1 cellular context compared by ENCODE assay signal in the genomic region with DNA sequence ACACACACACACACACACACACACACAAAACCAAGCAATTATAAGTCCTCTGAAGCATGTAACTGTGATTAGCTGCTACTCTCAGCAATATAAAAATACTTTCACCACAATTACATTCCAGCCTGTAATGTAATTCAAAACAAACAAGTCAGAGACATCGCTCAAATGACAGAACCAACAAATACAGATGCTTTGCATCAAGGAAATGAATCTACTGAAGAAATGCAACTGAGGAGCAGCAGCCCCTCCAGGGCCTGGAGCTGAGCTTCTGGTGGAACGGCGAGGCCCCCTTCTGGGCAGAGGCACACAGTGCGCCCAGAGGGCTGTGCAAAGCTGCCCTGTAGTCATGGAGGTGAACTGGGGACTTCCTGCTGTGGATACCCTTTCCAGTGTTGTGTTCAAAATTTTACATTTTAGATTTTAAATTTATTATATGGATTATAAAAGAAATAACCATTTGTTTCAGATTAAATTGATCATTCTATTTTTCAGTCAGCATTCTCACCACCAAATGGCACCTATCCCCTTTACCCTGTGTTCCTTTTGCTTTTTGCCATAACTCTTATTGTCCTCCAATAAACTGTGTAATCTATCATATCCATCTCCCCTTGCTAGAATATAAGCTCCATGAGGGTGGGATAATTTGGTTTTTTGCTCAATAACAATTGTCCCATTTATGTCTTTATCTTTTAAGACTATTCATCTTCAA.
TF ChIP-seq lines count a peak whose summit lies in the region.

No MANE protein-coding gene starts in this region.

TF ChIP-seq in HepG2, 621 proteins besides CTCF, POLR2A, EP300 and RAD21 (continued from another document and continues in another):
- TF ChIP-seq, protein P1, sequence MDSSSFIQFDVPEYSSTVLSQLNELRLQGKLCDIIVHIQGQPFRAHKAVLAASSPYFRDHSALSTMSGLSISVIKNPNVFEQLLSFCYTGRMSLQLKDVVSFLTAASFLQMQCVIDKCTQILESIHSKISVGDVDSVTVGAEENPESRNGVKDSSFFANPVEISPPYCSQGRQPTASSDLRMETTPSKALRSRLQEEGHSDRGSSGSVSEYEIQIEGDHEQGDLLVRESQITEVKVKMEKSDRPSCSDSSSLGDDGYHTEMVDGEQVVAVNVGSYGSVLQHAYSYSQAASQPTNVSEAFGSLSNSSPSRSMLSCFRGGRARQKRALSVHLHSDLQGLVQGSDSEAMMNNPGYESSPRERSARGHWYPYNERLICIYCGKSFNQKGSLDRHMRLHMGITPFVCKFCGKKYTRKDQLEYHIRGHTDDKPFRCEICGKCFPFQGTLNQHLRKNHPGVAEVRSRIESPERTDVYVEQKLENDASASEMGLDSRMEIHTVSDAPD (CRISPR knock-in tag; IDR thresholded peaks at IDR 0.05), result no peak
- TF ChIP-seq FOXO4 (CRISPR knock-in tag; conservative IDR thresholded peaks at IDR 0.05) (no peak), ZNF20 (CRISPR knock-in tag; IDR thresholded peaks at IDR 0.05) (no peak), ESRRA (CRISPR knock-in tag; IDR thresholded peaks at IDR 0.05; ENCODE audit: low read depth) (no peak), YEATS2 (CRISPR knock-in tag; IDR thresholded peaks at IDR 0.05; ENCODE audit: borderline replicate concordance) (peak; percentile 40; the same call in 1 of the 2 replicates), ATF7 (IDR thresholded peaks at IDR 0.05) (no peak), ATF7 (CRISPR knock-in tag; IDR thresholded peaks at IDR 0.05) (no peak), MED1 (CRISPR knock-in tag; IDR thresholded peaks at IDR 0.05) (no peak), SKI (IDR thresholded peaks at IDR 0.05; ENCODE audit: partially characterized antibody) (no peak), KLF13 (CRISPR knock-in tag; IDR thresholded peaks at IDR 0.05) (no peak), ELF3 (CRISPR knock-in tag; IDR thresholded peaks at IDR 0.05) (peak; percentile 67; the same call in 1 of the 2 replicates), POLR2AphosphoS5 (IDR thresholded peaks at IDR 0.05; ENCODE audit: low read depth, low read length) (no peak), TOE1 (CRISPR knock-in tag; IDR thresholded peaks at IDR 0.05) (0 out of 2 replicates have a peak, but pooled peaks have one; percentile 81), ZFP41 (CRISPR knock-in tag; IDR thresholded peaks at IDR 0.05; ENCODE audit: borderline replicate concordance) (no peak), MAFG (CRISPR knock-in tag; IDR thresholded peaks at IDR 0.05) (no peak), HCFC1 (IDR thresholded peaks at IDR 0.05; ENCODE audit: low read depth, low read length) (no peak), SCMH1 (CRISPR knock-in tag; IDR thresholded peaks at IDR 0.05; ENCODE audit: borderline replicate concordance) (no peak), SP140L (CRISPR knock-in tag; IDR thresholded peaks at IDR 0.05; ENCODE audit: borderline replicate concordance) (no peak), ZNF83 (CRISPR knock-in tag; IDR thresholded peaks at IDR 0.05; ENCODE audit: borderline replicate concordance) (no peak), ZNF33B (CRISPR knock-in tag; IDR thresholded peaks at IDR 0.05) (peak; percentile 50; the same call in 1 of the 2 replicates), TARDBP (CRISPR knock-in tag; IDR thresholded peaks at IDR 0.05) (no peak), ATF2 (CRISPR knock-in tag; IDR thresholded peaks at IDR 0.05) (0 out of 2 replicates have a peak, but pooled peaks have one; percentile 35), RAD51 (IDR thresholded peaks at IDR 0.05; ENCODE audit: borderline replicate concordance) (no peak), ZFY (CRISPR knock-in tag; IDR thresholded peaks at IDR 0.05) (no peak), MZF1 (CRISPR knock-in tag; IDR thresholded peaks at IDR 0.05; ENCODE audit: borderline replicate concordance) (no peak), MAZ (IDR thresholded peaks at IDR 0.05; ENCODE audit: borderline replicate concordance, low read depth, low read length) (peak; percentile 75; the same call in 1 of the 2 replicates), MAZ (CRISPR knock-in tag; IDR thresholded peaks at IDR 0.05; ENCODE audit: low read depth) (peak; percentile 69), SSRP1 (CRISPR knock-in tag; IDR thresholded peaks at IDR 0.05) (peak; percentile 79; the same call in 1 of the 2 replicates), SMAD3 (CRISPR knock-in tag; IDR thresholded peaks at IDR 0.05) (peak; percentile 66; the same call in 1 of the 2 replicates)
- TF ChIP-seq, protein P2, sequence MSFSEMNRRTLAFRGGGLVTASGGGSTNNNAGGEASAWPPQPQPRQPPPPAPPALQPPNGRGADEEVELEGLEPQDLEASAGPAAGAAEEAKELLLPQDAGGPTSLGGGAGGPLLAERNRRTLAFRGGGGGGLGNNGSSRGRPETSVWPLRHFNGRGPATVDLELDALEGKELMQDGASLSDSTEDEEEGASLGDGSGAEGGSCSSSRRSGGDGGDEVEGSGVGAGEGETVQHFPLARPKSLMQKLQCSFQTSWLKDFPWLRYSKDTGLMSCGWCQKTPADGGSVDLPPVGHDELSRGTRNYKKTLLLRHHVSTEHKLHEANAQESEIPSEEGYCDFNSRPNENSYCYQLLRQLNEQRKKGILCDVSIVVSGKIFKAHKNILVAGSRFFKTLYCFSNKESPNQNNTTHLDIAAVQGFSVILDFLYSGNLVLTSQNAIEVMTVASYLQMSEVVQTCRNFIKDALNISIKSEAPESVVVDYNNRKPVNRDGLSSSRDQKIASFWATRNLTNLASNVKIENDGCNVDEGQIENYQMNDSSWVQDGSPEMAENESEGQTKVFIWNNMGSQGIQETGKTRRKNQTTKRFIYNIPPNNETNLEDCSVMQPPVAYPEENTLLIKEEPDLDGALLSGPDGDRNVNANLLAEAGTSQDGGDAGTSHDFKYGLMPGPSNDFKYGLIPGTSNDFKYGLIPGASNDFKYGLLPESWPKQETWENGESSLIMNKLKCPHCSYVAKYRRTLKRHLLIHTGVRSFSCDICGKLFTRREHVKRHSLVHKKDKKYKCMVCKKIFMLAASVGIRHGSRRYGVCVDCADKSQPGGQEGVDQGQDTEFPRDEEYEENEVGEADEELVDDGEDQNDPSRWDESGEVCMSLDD (CRISPR knock-in tag; IDR thresholded peaks at IDR 0.05; ENCODE audit: borderline replicate concordance), result no peak
- TF ChIP-seq, protein P3, sequence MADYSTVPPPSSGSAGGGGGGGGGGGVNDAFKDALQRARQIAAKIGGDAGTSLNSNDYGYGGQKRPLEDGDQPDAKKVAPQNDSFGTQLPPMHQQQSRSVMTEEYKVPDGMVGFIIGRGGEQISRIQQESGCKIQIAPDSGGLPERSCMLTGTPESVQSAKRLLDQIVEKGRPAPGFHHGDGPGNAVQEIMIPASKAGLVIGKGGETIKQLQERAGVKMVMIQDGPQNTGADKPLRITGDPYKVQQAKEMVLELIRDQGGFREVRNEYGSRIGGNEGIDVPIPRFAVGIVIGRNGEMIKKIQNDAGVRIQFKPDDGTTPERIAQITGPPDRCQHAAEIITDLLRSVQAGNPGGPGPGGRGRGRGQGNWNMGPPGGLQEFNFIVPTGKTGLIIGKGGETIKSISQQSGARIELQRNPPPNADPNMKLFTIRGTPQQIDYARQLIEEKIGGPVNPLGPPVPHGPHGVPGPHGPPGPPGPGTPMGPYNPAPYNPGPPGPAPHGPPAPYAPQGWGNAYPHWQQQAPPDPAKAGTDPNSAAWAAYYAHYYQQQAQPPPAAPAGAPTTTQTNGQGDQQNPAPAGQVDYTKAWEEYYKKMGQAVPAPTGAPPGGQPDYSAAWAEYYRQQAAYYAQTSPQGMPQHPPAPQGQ (CRISPR knock-in tag; IDR thresholded peaks at IDR 0.05; ENCODE audit: borderline replicate concordance), result 0 out of 2 replicates have a peak, but pooled peaks have one; percentile 81
- TF ChIP-seq, protein P4, sequence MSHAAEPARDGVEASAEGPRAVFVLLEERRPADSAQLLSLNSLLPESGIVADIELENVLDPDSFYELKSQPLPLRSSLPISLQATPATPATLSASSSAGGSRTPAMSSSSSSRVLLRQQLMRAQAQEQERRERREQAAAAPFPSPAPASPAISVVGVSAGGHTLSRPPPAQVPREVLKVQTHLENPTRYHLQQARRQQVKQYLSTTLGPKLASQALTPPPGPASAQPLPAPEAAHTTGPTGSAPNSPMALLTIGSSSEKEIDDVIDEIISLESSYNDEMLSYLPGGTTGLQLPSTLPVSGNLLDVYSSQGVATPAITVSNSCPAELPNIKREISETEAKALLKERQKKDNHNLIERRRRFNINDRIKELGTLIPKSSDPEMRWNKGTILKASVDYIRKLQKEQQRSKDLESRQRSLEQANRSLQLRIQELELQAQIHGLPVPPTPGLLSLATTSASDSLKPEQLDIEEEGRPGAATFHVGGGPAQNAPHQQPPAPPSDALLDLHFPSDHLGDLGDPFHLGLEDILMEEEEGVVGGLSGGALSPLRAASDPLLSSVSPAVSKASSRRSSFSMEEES (CRISPR knock-in tag; IDR thresholded peaks at IDR 0.05), result peak; percentile 34; the same call in 1 of the 2 replicates
- TF ChIP-seq, protein P5, sequence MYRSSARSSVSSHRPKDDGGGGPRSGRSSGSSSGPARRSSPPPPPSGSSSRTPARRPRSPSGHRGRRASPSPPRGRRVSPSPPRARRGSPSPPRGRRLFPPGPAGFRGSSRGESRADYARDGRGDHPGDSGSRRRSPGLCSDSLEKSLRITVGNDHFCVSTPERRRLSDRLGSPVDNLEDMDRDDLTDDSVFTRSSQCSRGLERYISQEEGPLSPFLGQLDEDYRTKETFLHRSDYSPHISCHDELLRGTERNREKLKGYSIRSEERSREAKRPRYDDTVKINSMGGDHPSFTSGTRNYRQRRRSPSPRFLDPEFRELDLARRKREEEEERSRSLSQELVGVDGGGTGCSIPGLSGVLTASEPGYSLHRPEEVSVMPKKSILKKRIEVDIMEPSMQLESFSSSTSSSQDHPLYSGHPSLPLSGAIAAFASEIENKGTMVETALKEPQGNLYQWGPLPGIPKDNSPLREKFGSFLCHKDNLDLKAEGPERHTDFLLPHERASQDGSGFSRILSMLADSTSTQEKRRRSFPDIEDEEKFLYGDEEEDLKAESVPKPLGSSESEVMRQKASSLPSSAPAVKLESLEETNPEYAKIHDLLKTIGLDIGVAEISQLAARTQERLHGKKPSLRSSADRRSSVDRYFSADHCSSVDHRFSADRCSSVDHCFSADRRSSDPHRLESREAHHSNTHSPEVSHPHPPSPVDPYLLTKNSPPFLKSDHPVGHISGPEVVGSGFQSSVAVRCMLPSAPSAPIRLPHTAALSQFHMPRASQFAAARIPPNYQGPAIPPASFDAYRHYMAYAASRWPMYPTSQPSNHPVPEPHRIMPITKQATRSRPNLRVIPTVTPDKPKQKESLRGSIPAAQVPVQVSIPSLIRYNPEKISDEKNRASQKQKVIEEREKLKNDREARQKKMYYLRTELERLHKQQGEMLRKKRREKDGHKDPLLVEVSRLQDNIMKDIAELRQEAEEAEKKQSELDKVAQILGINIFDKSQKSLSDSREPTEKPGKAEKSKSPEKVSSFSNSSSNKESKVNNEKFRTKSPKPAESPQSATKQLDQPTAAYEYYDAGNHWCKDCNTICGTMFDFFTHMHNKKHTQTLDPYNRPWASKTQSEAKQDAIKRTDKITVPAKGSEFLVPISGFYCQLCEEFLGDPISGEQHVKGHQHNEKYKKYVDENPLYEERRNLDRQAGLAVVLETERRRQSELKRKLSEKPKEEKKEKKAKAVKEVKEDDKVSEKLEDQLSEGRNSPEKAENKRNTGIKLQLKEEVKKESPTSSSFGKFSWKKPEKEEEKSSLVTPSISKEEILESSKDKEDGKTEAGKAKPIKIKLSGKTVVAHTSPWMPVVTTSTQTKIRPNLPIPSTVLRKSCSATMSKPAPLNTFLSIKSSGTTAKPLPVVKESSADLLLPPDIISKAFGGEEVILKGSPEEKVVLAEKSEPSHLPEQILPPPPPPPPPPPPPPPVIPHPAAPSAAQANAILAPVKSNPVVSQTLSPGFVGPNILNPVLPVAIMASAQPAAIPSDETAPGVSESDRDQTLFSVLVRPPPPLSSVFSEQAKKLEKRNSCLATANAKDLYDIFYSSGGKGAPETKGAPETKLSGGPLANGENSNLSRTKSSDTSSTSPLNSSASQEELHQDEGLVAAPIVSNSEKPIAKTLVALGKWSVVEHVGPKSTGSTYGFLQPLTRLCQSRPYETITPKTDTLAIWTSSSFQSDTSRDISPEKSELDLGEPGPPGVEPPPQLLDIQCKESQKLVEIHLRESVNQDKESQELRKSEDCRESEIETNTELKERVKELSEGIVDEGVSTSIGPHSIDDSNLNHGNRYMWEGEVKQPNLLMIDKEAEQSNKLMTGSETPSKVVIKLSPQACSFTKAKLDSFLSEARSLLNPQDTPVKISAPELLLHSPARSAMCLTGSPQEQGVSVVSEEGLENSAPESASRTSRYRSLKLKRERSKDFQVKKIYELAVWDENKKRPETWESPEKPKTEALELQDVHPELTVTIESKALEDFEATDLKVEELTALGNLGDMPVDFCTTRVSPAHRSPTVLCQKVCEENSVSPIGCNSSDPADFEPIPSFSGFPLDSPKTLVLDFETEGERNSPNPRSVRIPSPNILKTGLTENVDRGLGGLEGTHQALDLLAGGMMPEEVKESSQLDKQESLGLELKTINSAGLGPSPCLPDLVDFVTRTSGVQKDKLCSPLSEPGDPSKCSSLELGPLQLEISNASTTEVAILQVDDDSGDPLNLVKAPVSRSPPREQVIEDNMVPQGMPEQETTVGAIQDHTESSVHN (CRISPR knock-in tag; IDR thresholded peaks at IDR 0.05), result no peak
- TF ChIP-seq, protein P6, sequence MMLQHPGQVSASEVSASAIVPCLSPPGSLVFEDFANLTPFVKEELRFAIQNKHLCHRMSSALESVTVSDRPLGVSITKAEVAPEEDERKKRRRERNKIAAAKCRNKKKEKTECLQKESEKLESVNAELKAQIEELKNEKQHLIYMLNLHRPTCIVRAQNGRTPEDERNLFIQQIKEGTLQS (CRISPR knock-in tag; IDR thresholded peaks at IDR 0.05), result no peak
